ENCODE assay signal across 1 cellular context in the genomic region with DNA sequence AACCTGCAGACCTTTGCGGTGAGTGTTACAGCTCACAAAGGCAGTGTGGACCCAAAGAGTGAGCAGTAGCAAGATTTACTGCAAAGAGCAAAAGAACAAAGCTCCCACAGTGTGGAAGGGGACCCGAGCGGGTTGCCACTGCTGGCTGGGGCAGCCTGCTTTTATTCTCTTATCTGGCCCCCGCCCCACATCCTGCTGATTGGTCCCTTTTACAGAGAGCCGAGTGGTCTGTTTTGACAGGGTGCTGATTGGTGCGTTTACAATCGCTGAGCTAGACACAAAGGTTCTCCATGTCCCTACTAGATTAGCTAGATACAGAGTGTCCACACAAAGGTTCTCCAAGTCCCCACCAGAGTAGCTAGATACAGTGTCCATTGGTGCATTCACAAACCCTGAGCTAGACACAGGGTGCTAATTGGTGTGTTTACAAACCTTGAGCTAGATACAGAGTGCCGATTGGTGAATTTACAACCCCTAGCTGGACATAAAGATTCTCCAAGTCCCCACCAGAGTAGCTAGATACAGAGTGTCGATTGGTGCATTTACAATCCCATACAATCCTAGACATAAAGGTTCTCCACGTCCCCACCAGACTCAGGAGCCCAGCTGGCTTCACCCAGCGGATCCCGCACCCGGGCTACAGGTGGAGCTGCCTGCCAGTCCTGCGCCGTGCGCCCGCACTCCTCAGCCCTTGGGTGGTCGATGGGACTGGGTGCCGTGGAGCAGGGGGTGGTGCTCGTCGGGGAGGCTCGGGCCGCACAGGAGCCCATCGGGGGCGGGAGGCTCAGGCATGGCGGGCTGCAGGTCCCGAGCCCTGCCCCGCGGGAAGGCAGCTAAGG.
TF ChIP-seq lines count a peak whose summit lies in the region.

No MANE protein-coding gene starts in this region.

TF ChIP-seq in HepG2, 621 proteins besides CTCF, POLR2A, EP300 and RAD21 (continued from another document):
- TF ChIP-seq, protein P1, sequence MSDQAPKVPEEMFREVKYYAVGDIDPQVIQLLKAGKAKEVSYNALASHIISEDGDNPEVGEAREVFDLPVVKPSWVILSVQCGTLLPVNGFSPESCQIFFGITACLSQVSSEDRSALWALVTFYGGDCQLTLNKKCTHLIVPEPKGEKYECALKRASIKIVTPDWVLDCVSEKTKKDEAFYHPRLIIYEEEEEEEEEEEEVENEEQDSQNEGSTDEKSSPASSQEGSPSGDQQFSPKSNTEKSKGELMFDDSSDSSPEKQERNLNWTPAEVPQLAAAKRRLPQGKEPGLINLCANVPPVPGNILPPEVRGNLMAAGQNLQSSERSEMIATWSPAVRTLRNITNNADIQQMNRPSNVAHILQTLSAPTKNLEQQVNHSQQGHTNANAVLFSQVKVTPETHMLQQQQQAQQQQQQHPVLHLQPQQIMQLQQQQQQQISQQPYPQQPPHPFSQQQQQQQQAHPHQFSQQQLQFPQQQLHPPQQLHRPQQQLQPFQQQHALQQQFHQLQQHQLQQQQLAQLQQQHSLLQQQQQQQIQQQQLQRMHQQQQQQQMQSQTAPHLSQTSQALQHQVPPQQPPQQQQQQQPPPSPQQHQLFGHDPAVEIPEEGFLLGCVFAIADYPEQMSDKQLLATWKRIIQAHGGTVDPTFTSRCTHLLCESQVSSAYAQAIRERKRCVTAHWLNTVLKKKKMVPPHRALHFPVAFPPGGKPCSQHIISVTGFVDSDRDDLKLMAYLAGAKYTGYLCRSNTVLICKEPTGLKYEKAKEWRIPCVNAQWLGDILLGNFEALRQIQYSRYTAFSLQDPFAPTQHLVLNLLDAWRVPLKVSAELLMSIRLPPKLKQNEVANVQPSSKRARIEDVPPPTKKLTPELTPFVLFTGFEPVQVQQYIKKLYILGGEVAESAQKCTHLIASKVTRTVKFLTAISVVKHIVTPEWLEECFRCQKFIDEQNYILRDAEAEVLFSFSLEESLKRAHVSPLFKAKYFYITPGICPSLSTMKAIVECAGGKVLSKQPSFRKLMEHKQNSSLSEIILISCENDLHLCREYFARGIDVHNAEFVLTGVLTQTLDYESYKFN (CRISPR knock-in tag; conservative IDR thresholded peaks at IDR 0.05): 0 out of 2 replicates have a peak, but pooled peaks have one; percentile 21
- TF ChIP-seq NFYB (CRISPR knock-in tag; IDR thresholded peaks at IDR 0.05) (peak; percentile 87), GATA4 (IDR thresholded peaks at IDR 0.05; ENCODE audit: borderline replicate concordance, low read depth) (peak; percentile 74; the same call in 1 of the 2 replicates), DR1 (CRISPR knock-in tag; IDR thresholded peaks at IDR 0.05) (peak; percentile 45; the same call in 1 of the 2 replicates), SPEN (CRISPR knock-in tag; IDR thresholded peaks at IDR 0.05; ENCODE audit: low read depth) (0 out of 2 replicates have a peak, but pooled peaks have one; percentile 42), SIX1 (CRISPR knock-in tag; IDR thresholded peaks at IDR 0.05; ENCODE audit: borderline replicate concordance) (peak; percentile 14; the same call in 1 of the 2 replicates), YEATS4 (CRISPR knock-in tag; IDR thresholded peaks at IDR 0.05; ENCODE audit: borderline replicate concordance) (peak; percentile 31; the same call in 1 of the 2 replicates), NFYC (CRISPR knock-in tag; IDR thresholded peaks at IDR 0.05) (peak; percentile 81), ZFX (CRISPR knock-in tag; IDR thresholded peaks at IDR 0.05; ENCODE audit: low read depth) (peak; percentile 29; the same call in 1 of the 2 replicates), MED1 (CRISPR knock-in tag; IDR thresholded peaks at IDR 0.05) (peak; percentile 22; the same call in 1 of the 2 replicates), SALL1 (CRISPR knock-in tag; IDR thresholded peaks at IDR 0.05) (peak; percentile 28; the same call in 1 of the 2 replicates), SP2 (CRISPR knock-in tag; IDR thresholded peaks at IDR 0.05) (0 out of 2 replicates have a peak, but pooled peaks have one; percentile 46)
- TF ChIP-seq, protein P2, sequence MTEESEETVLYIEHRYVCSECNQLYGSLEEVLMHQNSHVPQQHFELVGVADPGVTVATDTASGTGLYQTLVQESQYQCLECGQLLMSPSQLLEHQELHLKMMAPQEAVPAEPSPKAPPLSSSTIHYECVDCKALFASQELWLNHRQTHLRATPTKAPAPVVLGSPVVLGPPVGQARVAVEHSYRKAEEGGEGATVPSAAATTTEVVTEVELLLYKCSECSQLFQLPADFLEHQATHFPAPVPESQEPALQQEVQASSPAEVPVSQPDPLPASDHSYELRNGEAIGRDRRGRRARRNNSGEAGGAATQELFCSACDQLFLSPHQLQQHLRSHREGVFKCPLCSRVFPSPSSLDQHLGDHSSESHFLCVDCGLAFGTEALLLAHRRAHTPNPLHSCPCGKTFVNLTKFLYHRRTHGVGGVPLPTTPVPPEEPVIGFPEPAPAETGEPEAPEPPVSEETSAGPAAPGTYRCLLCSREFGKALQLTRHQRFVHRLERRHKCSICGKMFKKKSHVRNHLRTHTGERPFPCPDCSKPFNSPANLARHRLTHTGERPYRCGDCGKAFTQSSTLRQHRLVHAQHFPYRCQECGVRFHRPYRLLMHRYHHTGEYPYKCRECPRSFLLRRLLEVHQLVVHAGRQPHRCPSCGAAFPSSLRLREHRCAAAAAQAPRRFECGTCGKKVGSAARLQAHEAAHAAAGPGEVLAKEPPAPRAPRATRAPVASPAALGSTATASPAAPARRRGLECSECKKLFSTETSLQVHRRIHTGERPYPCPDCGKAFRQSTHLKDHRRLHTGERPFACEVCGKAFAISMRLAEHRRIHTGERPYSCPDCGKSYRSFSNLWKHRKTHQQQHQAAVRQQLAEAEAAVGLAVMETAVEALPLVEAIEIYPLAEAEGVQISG (CRISPR knock-in tag; IDR thresholded peaks at IDR 0.05): peak; percentile 34; the same call in 1 of the 2 replicates
- TF ChIP-seq, protein P3, sequence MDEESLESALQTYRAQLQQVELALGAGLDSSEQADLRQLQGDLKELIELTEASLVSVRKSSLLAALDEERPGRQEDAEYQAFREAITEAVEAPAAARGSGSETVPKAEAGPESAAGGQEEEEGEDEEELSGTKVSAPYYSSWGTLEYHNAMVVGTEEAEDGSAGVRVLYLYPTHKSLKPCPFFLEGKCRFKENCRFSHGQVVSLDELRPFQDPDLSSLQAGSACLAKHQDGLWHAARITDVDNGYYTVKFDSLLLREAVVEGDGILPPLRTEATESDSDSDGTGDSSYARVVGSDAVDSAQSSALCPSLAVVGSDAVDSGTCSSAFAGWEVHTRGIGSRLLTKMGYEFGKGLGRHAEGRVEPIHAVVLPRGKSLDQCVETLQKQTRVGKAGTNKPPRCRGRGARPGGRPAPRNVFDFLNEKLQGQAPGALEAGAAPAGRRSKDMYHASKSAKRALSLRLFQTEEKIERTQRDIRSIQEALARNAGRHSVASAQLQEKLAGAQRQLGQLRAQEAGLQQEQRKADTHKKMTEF (CRISPR knock-in tag; IDR thresholded peaks at IDR 0.05): 0 out of 2 replicates have a peak, but pooled peaks have one; percentile 18
- TF ChIP-seq, protein P4, sequence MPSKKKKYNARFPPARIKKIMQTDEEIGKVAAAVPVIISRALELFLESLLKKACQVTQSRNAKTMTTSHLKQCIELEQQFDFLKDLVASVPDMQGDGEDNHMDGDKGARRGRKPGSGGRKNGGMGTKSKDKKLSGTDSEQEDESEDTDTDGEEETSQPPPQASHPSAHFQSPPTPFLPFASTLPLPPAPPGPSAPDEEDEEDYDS (CRISPR knock-in tag; IDR thresholded peaks at IDR 0.05): peak; percentile 90
- TF ChIP-seq, protein P5, sequence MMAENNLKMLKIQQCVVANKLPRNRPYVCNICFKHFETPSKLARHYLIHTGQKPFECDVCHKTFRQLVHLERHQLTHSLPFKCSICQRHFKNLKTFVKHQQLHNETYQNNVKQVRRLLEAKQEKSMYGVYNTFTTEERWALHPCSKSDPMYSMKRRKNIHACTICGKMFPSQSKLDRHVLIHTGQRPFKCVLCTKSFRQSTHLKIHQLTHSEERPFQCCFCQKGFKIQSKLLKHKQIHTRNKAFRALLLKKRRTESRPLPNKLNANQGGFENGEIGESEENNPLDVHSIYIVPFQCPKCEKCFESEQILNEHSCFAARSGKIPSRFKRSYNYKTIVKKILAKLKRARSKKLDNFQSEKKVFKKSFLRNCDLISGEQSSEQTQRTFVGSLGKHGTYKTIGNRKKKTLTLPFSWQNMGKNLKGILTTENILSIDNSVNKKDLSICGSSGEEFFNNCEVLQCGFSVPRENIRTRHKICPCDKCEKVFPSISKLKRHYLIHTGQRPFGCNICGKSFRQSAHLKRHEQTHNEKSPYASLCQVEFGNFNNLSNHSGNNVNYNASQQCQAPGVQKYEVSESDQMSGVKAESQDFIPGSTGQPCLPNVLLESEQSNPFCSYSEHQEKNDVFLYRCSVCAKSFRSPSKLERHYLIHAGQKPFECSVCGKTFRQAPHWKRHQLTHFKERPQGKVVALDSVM (CRISPR knock-in tag; IDR thresholded peaks at IDR 0.05): peak; percentile 27; the same call in 1 of the 2 replicates
TF ChIP-seq in HepG2: peak in this region for 45; not testable (repeated sequence) for 576.
